22 cellular contexts compared by ENCODE assay signal in genomic region chr20:10051185-10051584, GRCh38.
"Had no signal": no experiment of that assay in that cellular context is flagged by ENCODE, and none has a peak within 500 bp of the region (broad histone marks: within the 10 kb centered on the region; RNA-seq: fewer than 3 reads in every experiment).

No MANE protein-coding gene starts in this region.

- FAIRE-seq: colon, endothelial cell of umbilical vein, frontal cortex, keratinocyte had no signal

- H3K27me3 ChIP-seq: dorsolateral prefrontal cortex, esophagus muscularis mucosa, foreskin keratinocyte, gastroesophageal sphincter, heart left ventricle, hepatocyte, left lung had no signal

- H3K4me3 ChIP-seq: coronary artery, dorsolateral prefrontal cortex, esophagus muscularis mucosa, gastroesophageal sphincter, heart left ventricle, hepatocyte, left lung, lower lobe of right lung had no signal

- H3K9me3 ChIP-seq: esophagus muscularis mucosa, gastroesophageal sphincter, heart left ventricle, left lung, lower lobe of right lung had no signal

- DNase-seq: dermis blood vessel endothelial cell; dorsolateral prefrontal cortex; effector CD4-positive, alpha-beta T cell; effector memory CD4-positive, alpha-beta T cell; foreskin keratinocyte; heart left ventricle; hypothalamus; immature natural killer cell; left cardiac atrium; left lung; left ventricle myocardium superior; lower lobe of right lung; mesenchymal stem cell; midbrain had no signal

- H3K79me2 ChIP-seq: hepatocyte had no signal

- H3K27ac ChIP-seq: coronary artery, dorsolateral prefrontal cortex, esophagus muscularis mucosa, foreskin keratinocyte, gastroesophageal sphincter, heart left ventricle, hepatocyte, left lung, lower lobe of right lung had no signal

- ATAC-seq: foreskin keratinocyte, gastroesophageal sphincter, heart left ventricle, left cardiac atrium, left lung, left ventricle myocardium superior, lower lobe of right lung had no signal

- H3K36me3 ChIP-seq: esophagus muscularis mucosa, gastroesophageal sphincter, left lung, lower lobe of right lung had no signal

- H3K4me2 ChIP-seq: hepatocyte had no signal

- H2AFZ ChIP-seq: hepatocyte had no signal

- H3K4me1 ChIP-seq: esophagus muscularis mucosa, foreskin keratinocyte, heart left ventricle, left lung, lower lobe of right lung had no signal
